In the genomic region with DNA sequence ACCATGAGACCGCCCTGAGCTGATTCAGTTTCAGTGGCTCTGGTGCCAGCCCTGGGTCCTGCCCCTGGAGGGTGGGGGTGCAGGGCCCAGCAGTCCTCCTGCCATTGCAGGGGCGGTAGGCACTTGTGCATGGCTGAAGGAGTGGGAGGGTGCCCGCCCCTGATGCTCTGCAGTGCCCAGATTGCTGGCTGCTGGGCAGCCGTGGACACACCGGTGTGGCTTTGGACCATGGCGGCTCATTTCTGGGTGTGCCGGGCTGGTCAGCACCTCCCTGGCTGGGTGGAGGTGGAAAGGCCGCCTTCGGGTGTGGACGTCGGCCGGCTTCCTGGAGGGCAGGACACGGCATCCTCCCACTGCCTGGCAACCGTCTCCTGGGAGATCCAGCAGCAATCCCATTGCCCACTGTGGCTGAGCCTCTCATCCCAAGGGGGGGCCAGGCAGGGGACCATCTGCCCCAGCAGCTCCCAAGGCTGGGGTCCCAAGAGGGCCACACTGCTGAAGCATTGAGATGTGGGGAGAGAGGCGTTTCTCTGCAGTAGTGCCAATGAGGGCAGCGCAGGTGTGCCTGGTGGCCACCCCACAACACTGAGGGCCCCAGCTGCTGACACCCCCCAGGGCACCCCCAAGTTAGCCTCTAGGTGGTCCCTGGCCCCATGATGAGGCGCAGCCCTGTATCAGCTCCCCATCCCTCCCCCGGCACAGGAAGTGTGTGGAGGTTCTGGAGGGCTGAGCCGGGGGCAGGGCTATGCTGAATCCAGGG, we compare ENCODE assay signal across 9 cellular contexts. TPM values are rescaled to one million over a fixed set of nuclear protein-coding genes. Genes with fewer than 3 reads are reported as not detected.
A peak's percentile ranks its signal among the peaks of the same experiment; 100 is the strongest.
DNase-seq lines count a peak whose midpoint lies in the region; ATAC-seq and TF ChIP-seq lines count a peak whose summit lies in the region.
"Had no signal": no experiment of that assay in that cellular context is flagged by ENCODE, and none has a peak within 500 bp of the region (broad histone marks: within the 10 kb centered on the region; RNA-seq: fewer than 3 reads in every experiment).

No MANE protein-coding gene starts in this region.

- BruUV-seq in Panc1 (replicated peaks; lab: Mats Ljungman, UMichigan) (no TSS peak), Caco-2 (replicated peaks; lab: Mats Ljungman, UMichigan) (no TSS peak)

- 72 to 76% methylated on average over 17 to 18 of the region's 19 CpGs for WGBS in lower leg skin, 2 donors

- CTCF ChIA-PET in Panc1 (lab: Charles Lee) (interaction anchor here (0.6 to 0.9 kb wide), 2 partner anchors 13 to 197 kb away, joined by 3 to 4 read pairs; partner anchors contain the start of gene TTYH3), Caco-2 (lab: Charles Lee) (no interaction called here)

- H3K27ac Mint-ChIP-seq in Caco-2 (ENCODE audit: unreplicated experiment), result no peak overlapping the region

- no peaks in the 10 kb centered on the region for H3K27me3 ChIP-seq in Panc1 (ENCODE audit: control insufficient read depth, insufficient read depth, low read length)
- H3K27me3 ChIP-seq in mucosa of stomach (ENCODE audit: control insufficient read depth, insufficient read depth, low read length), result no peaks in the 10 kb centered on the region
- no peaks in the 10 kb centered on the region for H3K27me3 ChIP-seq in Caco-2 (replicated peaks; ENCODE audit: control insufficient read depth, insufficient read depth, low read length)

- H3K4me3 ChIP-seq in Panc1 (ENCODE audit: low read depth in 2 of 2, low read length in 2 of 2) (no peak overlapping the region), mucosa of stomach (ENCODE audit: low read length) (no peak overlapping the region), Caco-2 (ENCODE audit: low read depth, low read length) (no peak overlapping the region), lower leg skin (ENCODE audit: low read depth, poor library complexity, severe bottlenecking) (no peak overlapping the region)

- peak overlapping the region; percentile 15 for H3K9ac ChIP-seq in mucosa of stomach (ENCODE audit: low read length)

- peaks cover 60% of the 10 kb centered on the region for H3K4me1 ChIP-seq in Panc1 (ENCODE audit: control insufficient read depth, insufficient read depth, low read length)
- peaks cover 44% of the 10 kb centered on the region for H3K4me1 ChIP-seq in mucosa of stomach (ENCODE audit: control insufficient read depth, insufficient read depth, low read length)
- H3K4me1 ChIP-seq in Caco-2, result 0 out of 2 replicates have a peak, but pooled peaks cover 3% of the 10 kb centered on the region

- H3K4me1 Mint-ChIP-seq in Caco-2 (ENCODE audit: low read depth, unreplicated experiment), result no peaks in the 10 kb centered on the region

- intact Hi-C loops in Panc1 (cut with micrococcal nuclease; ENCODE audit: unreplicated experiment) (no loop called here), Caco-2 (cut with micrococcal nuclease; ENCODE audit: unreplicated experiment) (no loop called here), lower leg skin (cut with DNase I; ENCODE audit: low total_unique reads) (no loop called here)

- ATAC-seq in GM18511 (IDR thresholded peaks at IDR 0.05; ENCODE audit: unreplicated experiment) (peak; percentile 48), GM21786 (IDR thresholded peaks at IDR 0.05; ENCODE audit: unreplicated experiment) (peak; percentile 17), Panc1 (peak; percentile 11; the same call in 1 of the 2 replicates)

- H3K36me3 Mint-ChIP-seq in Caco-2 (ENCODE audit: insufficient read depth, unreplicated experiment), result no peaks in the 10 kb centered on the region

- in situ Hi-C loops in Panc1 (cut with HindIII; ENCODE audit: low pct_unique_long_range_greater_than_20kb, low sequenced_read_pairs), result no loop called here

- H3K9me3 ChIP-seq in Panc1 (ENCODE audit: control insufficient read depth, insufficient read depth, low read depth, low read length), result no peaks in the 10 kb centered on the region
- H3K9me3 ChIP-seq in mucosa of stomach (ENCODE audit: control insufficient read depth, low read length), result no peaks in the 10 kb centered on the region
- H3K9me3 ChIP-seq in Caco-2, result no peaks in the 10 kb centered on the region

- no peaks in the 10 kb centered on the region for H3K27me3 Mint-ChIP-seq in Caco-2 (ENCODE audit: insufficient read depth, unreplicated experiment)

- TF ChIP-seq POLR2A in lower leg skin (IDR thresholded peaks at IDR 0.05), result no peak

- no peak for TF ChIP-seq CTCF in Panc1 (IDR thresholded peaks at IDR 0.05)
- no peak for TF ChIP-seq CTCF in Caco-2 (IDR thresholded peaks at IDR 0.05; ENCODE audit: insufficient read depth in 1 of 2, low read depth in 1 of 2, low read length in 1 of 2, severe bottlenecking in 1 of 2, unreplicated experiment in 1 of 2)
- TF ChIP-seq CTCF in lower leg skin (IDR thresholded peaks at IDR 0.05), result no peak

- H3K36me3 ChIP-seq in Panc1 (ENCODE audit: control insufficient read depth, insufficient read depth, low read length) (peaks cover 2% of the 10 kb centered on the region; the same call in 1 of the 2 replicates), mucosa of stomach (ENCODE audit: control insufficient read depth, insufficient read depth, low read length) (no peaks in the 10 kb centered on the region), Caco-2 (ENCODE audit: control insufficient read depth, insufficient read depth, low read length) (peaks cover under 1% of the 10 kb centered on the region; the same call in 1 of the 2 replicates)

- no peaks in the 10 kb centered on the region for H3K9me3 Mint-ChIP-seq in Caco-2 (ENCODE audit: unreplicated experiment)

- POLR2A ChIA-PET in Panc1 (lab: Charles Lee), result no interaction called here
- POLR2A ChIA-PET in Caco-2 (lab: Charles Lee), result interaction anchor here (0.5 kb wide), 1 partner anchor 22 kb away, joined by 3 read pairs; no protein-coding TSS in a partner anchor

- peak overlapping the region; percentile 83 for H3K27ac ChIP-seq in Panc1 (ENCODE audit: low read length)

- DNase-seq in Panc1 (ENCODE audit: low read depth, low spot score), result no peak
- DNase-seq in Caco-2, result no peak
- no peak for DNase-seq in lower leg skin (ENCODE audit: low spot score in 2 of 2)
- DNase-seq in DMS153 (lab: John Stamatoyannopoulos, UW), result no peak
- no peak for DNase-seq in NCI-H1436 (lab: John Stamatoyannopoulos, UW)

- H3K4me3 Mint-ChIP-seq in Caco-2 (ENCODE audit: unreplicated experiment), result no peak overlapping the region

RNA-seq across cellular contexts. Expression of gene TTYH3, which starts 12.9 kb away (rescaled TPM):
- total RNA-seq in Panc1 (2021; ENCODE audit: unreplicated experiment), result 278 TPM
- 421 TPM for polyA plus RNA-seq in Panc1 (2012; ENCODE audit: insufficient read length)
- total RNA-seq in Caco-2 (2022), result 57.3 and 58.6 TPM in 2 replicates
- 10 to 100 TPM in 3 of 4 donors, 1 to 10 TPM in 1; 7.9 to 18.0 (median 13.9) TPM for total RNA-seq in lower leg skin

RNA-seq across cellular contexts. Expression of gene AMZ1, which starts 43.3 kb away (rescaled TPM):
- total RNA-seq in Panc1 (2021; ENCODE audit: unreplicated experiment) (0.57 TPM), Caco-2 (2022) (0.07 and 0.11 TPM in 2 replicates), lower leg skin (under 1 TPM in 2 of 4 donors, not detected in 2; 0.19 to 0.27 TPM)
- 0.91 TPM for polyA plus RNA-seq in Panc1 (2012; ENCODE audit: insufficient read length)
- total RNA-seq: pulmonary artery endothelial cell had no signal
